25 cellular contexts compared by ENCODE assay signal in the genomic region with DNA sequence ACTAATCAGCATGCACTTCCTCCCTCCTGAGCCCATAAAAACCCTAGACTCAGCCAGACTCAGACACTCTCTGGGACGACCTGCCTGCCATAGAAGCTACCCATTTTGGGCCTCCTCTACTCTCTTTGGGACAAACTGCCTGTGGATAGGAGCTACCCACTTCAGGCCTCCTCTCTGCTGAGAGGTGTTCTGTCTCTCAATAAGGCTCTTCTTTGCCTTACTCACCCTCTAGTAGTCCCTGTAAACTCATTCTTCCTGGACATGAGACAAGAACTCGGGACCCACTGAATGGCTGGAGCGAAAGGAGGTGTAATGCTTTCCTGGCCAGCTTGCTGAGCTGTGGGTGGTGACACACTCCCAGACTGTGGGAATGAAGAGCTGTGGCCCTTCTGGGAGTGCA.
"Had no signal": no experiment of that assay in that cellular context is flagged by ENCODE, and none has a peak within 500 bp of the region (broad histone marks: within the 10 kb centered on the region; RNA-seq: fewer than 3 reads in every experiment).

No MANE protein-coding gene starts in this region.

- H3K4me2 ChIP-seq: PC-9 had no signal

- DNase-seq: Kasumi-1, KG1, MM.1S, NCI-H1048, NCI-H1105, NCI-H1417, NCI-H1436 treated with DMSO at 0.1 percent for 48 hours, NCI-H1694, NCI-H187 treated with DMSO at 0.1 percent for 48 hours, NCI-H2029 treated with DMSO at 0.1 percent for 48 hours, NCI-H2107, NCI-H2227 treated with DMSO at 0.1 percent for 48 hours, NCI-H510A, NCI-H524 treated with DMSO at 0.1 percent for 48 hours, NCI-H69, NCI-H774, OCI-M1, PC-9, Peyer's patch, Right ventricle myocardium superior, SIG-M5 had no signal

- H2AFZ ChIP-seq: PC-9 had no signal

- H3K4me1 ChIP-seq: Peyer's patch, SJSA1 had no signal

- FAIRE-seq: HTR-8/SVneo had no signal

- H3K9me3 ChIP-seq: SJSA1 had no signal

- H3K4me3 ChIP-seq: PC-9, Peyer's patch, SJSA1, SK-N-MC had no signal

- H3K36me3 ChIP-seq: Peyer's patch, SJSA1 had no signal

- H3K27me3 ChIP-seq: Peyer's patch, SJSA1 had no signal

- H3K27ac ChIP-seq: HL-60, PC-9, Peyer's patch, SJSA1, SK-N-MC had no signal
